In genomic region chr18:33901894-33902512, GRCh38 we compare ENCODE assay signal across 19 cellular contexts.
DNase-seq lines count a peak whose midpoint lies in the region; ATAC-seq and TF ChIP-seq lines count a peak whose summit lies in the region.
"Had no signal": no experiment of that assay in that cellular context is flagged by ENCODE, and none has a peak within 500 bp of the region (broad histone marks: within the 10 kb centered on the region; RNA-seq: fewer than 3 reads in every experiment).

No MANE protein-coding gene starts in this region.

- H2AFZ ChIP-seq in GM23338 = no peak overlapping the region

- no peak for TF ChIP-seq CTCF in GM23338 (conservative IDR thresholded peaks at IDR 0.05; ENCODE audit: low read depth in 2 of 2)

- peaks cover 71% of the 10 kb centered on the region for H3K9me3 Mint-ChIP-seq in GM23338

- H3K36me3 ChIP-seq in GM23338 (ENCODE audit: insufficient read depth) (peaks cover 25% of the 10 kb centered on the region), iPS-20b (ENCODE audit: insufficient read depth, low read depth, low read length) (no peaks in the 10 kb centered on the region)

- H3K27ac Mint-ChIP-seq in GM23338 = no peak overlapping the region
- H3K27ac Mint-ChIP-seq: CD4-positive, alpha-beta memory T cell; IgD-negative memory B cell had no signal

- no peaks in the 10 kb centered on the region for H3K27me3 Mint-ChIP-seq in GM23338 (ENCODE audit: insufficient read depth, low read depth, poor library complexity)
- H3K27me3 Mint-ChIP-seq: CD4-positive, alpha-beta memory T cell; IgD-negative memory B cell had no signal

- intact Hi-C loops in posterior cingulate gyrus (cut with DNase I) = no loop called here

- H3K9me3 ChIP-seq in iPS-20b (ENCODE audit: insufficient read depth, low read depth, low read length) = peaks cover 73% of the 10 kb centered on the region

- H3K4me2 ChIP-seq in GM23338 = no peak overlapping the region

- H3K9ac ChIP-seq in iPS-20b (ENCODE audit: low read depth, low read length) = no peak overlapping the region

- DNase-seq in DMS79 treated with DMSO at 0.1 percent for 48 hours (lab: John Stamatoyannopoulos, UW) (peak; percentile 18), DMS79 (lab: John Stamatoyannopoulos, UW) (no peak), GM23338 (ENCODE audit: low spot score) (peak; percentile 34), NCI-H69 (lab: John Stamatoyannopoulos, UW) (peak; percentile 42), Ammon's horn (ENCODE audit: low spot score) (no peak), posterior cingulate gyrus (no peak)
- DNase-seq: 8988T; CD4-positive, alpha-beta memory T cell; EL; NCI-H1436; NCI-H2029; NCI-H2227 treated with DMSO at 0.1 percent for 48 hours; NCI-H526 treated with DMSO at 0.1 percent for 48 hours had no signal

- no peak overlapping the region for H3K4me3 Mint-ChIP-seq in GM23338
- H3K4me3 Mint-ChIP-seq: CD4-positive, alpha-beta memory T cell; IgD-negative memory B cell had no signal

- no peaks in the 10 kb centered on the region for H3K4me1 ChIP-seq in GM23338 (ENCODE audit: insufficient read depth)
- H3K4me1 ChIP-seq in iPS-20b (ENCODE audit: insufficient read depth, low read length) = no peaks in the 10 kb centered on the region

- no peaks in the 10 kb centered on the region for H4K20me1 ChIP-seq in GM23338 (replicated peaks; ENCODE audit: insufficient read depth)

- no peak for ATAC-seq in GM23338
- ATAC-seq in HG03354 (IDR thresholded peaks at IDR 0.05; ENCODE audit: poor library complexity, severe bottlenecking, unreplicated experiment) = no peak
- ATAC-seq: Panc1, Right ventricle myocardium inferior had no signal

- H3K4me1 Mint-ChIP-seq in GM23338 = no peaks in the 10 kb centered on the region
- H3K4me1 Mint-ChIP-seq: CD4-positive, alpha-beta memory T cell; IgD-negative memory B cell had no signal

- H3K27ac ChIP-seq in GM23338 (ENCODE audit: low read depth) (no peak overlapping the region), iPS-20b (ENCODE audit: low read length) (no peak overlapping the region)
- H3K27ac ChIP-seq: SK-N-MC had no signal

- H3K79me2 ChIP-seq in GM23338 (replicated peaks; ENCODE audit: insufficient read depth) = no peaks in the 10 kb centered on the region

- H3K9me2 ChIP-seq in GM23338 (ENCODE audit: insufficient read depth) = no peaks in the 10 kb centered on the region

- peaks cover 35% of the 10 kb centered on the region for H3K36me3 Mint-ChIP-seq in GM23338 (ENCODE audit: low read depth)
- H3K36me3 Mint-ChIP-seq: CD4-positive, alpha-beta memory T cell; IgD-negative memory B cell had no signal

- H3K4me3 ChIP-seq in GM23338 (no peak overlapping the region), iPS-20b (ENCODE audit: low read length) (0 out of 2 replicates have a peak overlapping the region, but pooled peaks have one; percentile 5)
- H3K4me3 ChIP-seq: SK-N-MC had no signal

- no peaks in the 10 kb centered on the region for H3K27me3 ChIP-seq in GM23338 (ENCODE audit: insufficient read depth)
- H3K27me3 ChIP-seq in iPS-20b (ENCODE audit: insufficient read depth, low read length) = no peaks in the 10 kb centered on the region

- no peaks in the 10 kb centered on the region for H3F3A ChIP-seq in GM23338 (replicated peaks; ENCODE audit: low read depth)

TF ChIP-seq in GM23338, 12 proteins besides CTCF, POLR2A, EP300 and RAD21 (continues in another document):
- TF ChIP-seq NANOG (IDR thresholded peaks at IDR 0.05; ENCODE audit: borderline replicate concordance) (no peak), EZH2 (IDR thresholded peaks at IDR 0.05; ENCODE audit: low read depth, unreplicated experiment) (no peak), REST (IDR thresholded peaks at IDR 0.05; ENCODE audit: unreplicated experiment) (no peak), ZNF462 (CRISPR knock-in tag; IDR thresholded peaks at IDR 0.05) (no peak), EZH2phosphoT487 (IDR thresholded peaks at IDR 0.05; ENCODE audit: unreplicated experiment) (no peak), ZNF331 (CRISPR knock-in tag; IDR thresholded peaks at IDR 0.05; ENCODE audit: low read depth) (no peak), CREB1 (CRISPR knock-in tag; IDR thresholded peaks at IDR 0.05; ENCODE audit: low read depth) (no peak), STAT1 (IDR thresholded peaks at IDR 0.05; ENCODE audit: unreplicated experiment) (no peak), POLR2AphosphoS5 (IDR thresholded peaks at IDR 0.05; ENCODE audit: low read depth) (no peak)

Comparison
In these comparisons a context has a peak if more than half of its experiments do, and no peak if none do; other contexts are left out.
1. DNase-seq: peak in DMS79 treated with DMSO at 0.1 percent for 48 hours (single experiment), GM23338 (single experiment) and NCI-H69 (single experiment); none in DMS79 (single experiment), Ammon's horn (single experiment) and posterior cingulate gyrus (0 of 10).